ENCODE assay signal across 23 cellular contexts in genomic region chr3:38588276-38588971, GRCh38.
DNase-seq lines count a peak whose midpoint lies in the region; ATAC-seq, FAIRE-seq and TF ChIP-seq lines count a peak whose summit lies in the region.
"Had no signal": no experiment of that assay in that cellular context is flagged by ENCODE, and none has a peak within 500 bp of the region (broad histone marks: within the 10 kb centered on the region; RNA-seq: fewer than 3 reads in every experiment).

No MANE protein-coding gene starts in this region.

- H3K27me3 Mint-ChIP-seq in Calu3 (ENCODE audit: unreplicated experiment) = peaks cover 61% of the 10 kb centered on the region
- H3K27me3 Mint-ChIP-seq: activated naive CD8-positive, alpha-beta T cell treated with anti-CD3 and anti-CD28 coated beads for 36 hours had no signal

- no peaks in the 10 kb centered on the region for H3K27me3 ChIP-seq in right lobe of liver
- peaks cover 1 to 3% of the 10 kb centered on the region in 2 experiments; a peak in 2 of 5 replicates for H3K27me3 ChIP-seq in HepG2 (ENCODE audit: control insufficient read depth in 1 of 2, insufficient read depth in 2 of 2, low read length in 2 of 2)
- H3K27me3 ChIP-seq in left ventricle myocardium inferior (ENCODE audit: low read depth) = no peaks in the 10 kb centered on the region
- no peaks in the 10 kb centered on the region for H3K27me3 ChIP-seq in osteoblast (ENCODE audit: insufficient read depth, low read length)

- H3K27ac ChIP-seq in right lobe of liver (no peak overlapping the region), HepG2 (ENCODE audit: extremely low read length, insufficient read depth, low read length) (no peak overlapping the region), left ventricle myocardium inferior (replicated peaks) (peak overlapping the region; percentile 68), osteoblast (ENCODE audit: low read depth, low read length) (no peak overlapping the region)

- no peak for TF ChIP-seq CTCF in right lobe of liver (IDR thresholded peaks at IDR 0.05)
- no peak for TF ChIP-seq CTCF in HepG2 (CRISPR knock-in tag; IDR thresholded peaks at IDR 0.05)
- TF ChIP-seq CTCF in left ventricle myocardium inferior (IDR thresholded peaks at IDR 0.05; ENCODE audit: borderline replicate concordance) = no peak
- TF ChIP-seq CTCF in osteoblast (IDR thresholded peaks at IDR 0.05; ENCODE audit: extremely low read depth, low read depth, low read length) = no peak
- no peak for TF ChIP-seq CTCF in Calu3 (IDR thresholded peaks at IDR 0.05; ENCODE audit: unreplicated experiment)

- peak in 1 of 3 donors; percentile 30 for DNase-seq in right lobe of liver
- no peak for DNase-seq in HepG2 (ENCODE audit: low spot score)
- DNase-seq in left ventricle myocardium inferior = peak; percentile 65
- peak; percentile 43 for DNase-seq in osteoblast (ENCODE audit: insufficient read length, low spot score, missing footprints)
- no peak for DNase-seq in Calu3
- DNase-seq in NCI-H345 (lab: John Stamatoyannopoulos, UW) = no peak
- no peak for DNase-seq in AG20443 (ENCODE audit: low spot score)
- DNase-seq: activated CD4-positive, alpha-beta T cell treated with anti-CD3 and anti-CD28 coated beads for 4 hours; activated naive CD8-positive, alpha-beta T cell treated with anti-CD3 and anti-CD28 coated beads for 36 hours; activated T-cell treated with anti-CD3 and anti-CD28 coated beads, Interleukin-2, amount 50 U/mL, for 1 hour; DND-41; GOT3; NCI-H146; NCI-H82; SK-N-SH; stimulated activated CD4-positive, alpha-beta T cell treated with anti-CD3 and anti-CD28 coated beads, Interleukin-15, amount 100 ng/mL, for 24 hours; stimulated activated naive B cell treated with anti-CD40 and anti-IgM and Interleukin-4, amounts not matched to agents 10 μg/mL and 1 μg/mL and 100 μg/mL, for 72 hours; T1000; trophoblast cell had no signal

- POLR2A ChIA-PET in HepG2 (lab: Yijun Ruan, JAX) = no interaction called here

- H3K9me3 ChIP-seq in right lobe of liver (no peaks in the 10 kb centered on the region), HepG2 (ENCODE audit: low read length) (no peaks in the 10 kb centered on the region), left ventricle myocardium inferior (replicated peaks) (no peaks in the 10 kb centered on the region), osteoblast (ENCODE audit: low read depth, low read length) (no peaks in the 10 kb centered on the region)
- H3K9me3 ChIP-seq: SK-N-SH had no signal

- no peaks in the 10 kb centered on the region for H3K4me1 Mint-ChIP-seq in Calu3 (ENCODE audit: low read depth, unreplicated experiment)
- H3K4me1 Mint-ChIP-seq: activated naive CD8-positive, alpha-beta T cell treated with anti-CD3 and anti-CD28 coated beads for 36 hours; naive thymus-derived CD8-positive, alpha-beta T cell; stimulated activated naive B cell treated with anti-CD40 and anti-IgM and Interleukin-4, amounts not matched to agents 10 μg/mL and 1 μg/mL and 100 μg/mL, for 72 hours had no signal

- no peaks in the 10 kb centered on the region for H3K36me3 Mint-ChIP-seq in Calu3 (ENCODE audit: insufficient read depth, unreplicated experiment)
- H3K36me3 Mint-ChIP-seq: activated naive CD8-positive, alpha-beta T cell treated with anti-CD3 and anti-CD28 coated beads for 36 hours; CD8-positive, alpha-beta T cell; naive thymus-derived CD8-positive, alpha-beta T cell; stimulated activated naive B cell treated with anti-CD40 and anti-IgM and Interleukin-4, amounts not matched to agents 10 μg/mL and 1 μg/mL and 100 μg/mL, for 72 hours had no signal

- no peak for TF ChIP-seq POLR2A in right lobe of liver (IDR thresholded peaks at IDR 0.05)
- no peak for TF ChIP-seq POLR2A in HepG2 (IDR thresholded peaks at IDR 0.05; ENCODE audit: insufficient read depth in 1 of 2, low read depth in 2 of 2, low read length in 2 of 2)

- no TSS peak for BruUV-seq in HepG2 (replicated peaks; lab: Mats Ljungman, UMichigan)
- BruUV-seq in Calu3 (replicated peaks; lab: Mats Ljungman, UMichigan) = no TSS peak

- H3K79me2 ChIP-seq in HepG2 (ENCODE audit: insufficient read depth, low read length) = no peaks in the 10 kb centered on the region
- H3K79me2 ChIP-seq in osteoblast (ENCODE audit: insufficient read depth, low read length) = no peaks in the 10 kb centered on the region

- no peak overlapping the region for H3K4me3 ChIP-seq in right lobe of liver
- H3K4me3 ChIP-seq in HepG2 (replicated peaks in 1 of 3; ENCODE audit: insufficient read depth in 1 of 3, low read depth in 2 of 3, low read length in 3 of 3) = no peak overlapping the region
- H3K4me3 ChIP-seq in left ventricle myocardium inferior = no peak overlapping the region
- H3K4me3 ChIP-seq in osteoblast (ENCODE audit: insufficient read depth, low read length) = no peak overlapping the region

- H3K9ac ChIP-seq in HepG2 (ENCODE audit: insufficient read depth, low read depth, low read length) = no peak overlapping the region
- H3K9ac ChIP-seq: SK-N-SH had no signal

- H3K36me3 ChIP-seq in right lobe of liver (no peaks in the 10 kb centered on the region), HepG2 (replicated peaks in 1 of 2; ENCODE audit: control insufficient read depth in 1 of 2, insufficient read depth in 2 of 2, low read length in 2 of 2) (no peaks in the 10 kb centered on the region), left ventricle myocardium inferior (peaks cover 26% of the 10 kb centered on the region), osteoblast (ENCODE audit: insufficient read depth, low read length) (no peaks in the 10 kb centered on the region)

- ATAC-seq in right lobe of liver = peak in 3 of 4 donors; percentile 12 to 28 (median 27)
- ATAC-seq in HepG2 = no peak
- no peak for ATAC-seq in HG02678 (IDR thresholded peaks at IDR 0.05; ENCODE audit: unreplicated experiment)
- ATAC-seq: CD8-positive, alpha-beta T cell; naive thymus-derived CD8-positive, alpha-beta T cell had no signal

- H3K27ac Mint-ChIP-seq in Calu3 (ENCODE audit: unreplicated experiment) = no peak overlapping the region
- H3K27ac Mint-ChIP-seq: activated naive CD8-positive, alpha-beta T cell treated with anti-CD3 and anti-CD28 coated beads for 36 hours; CD8-positive, alpha-beta T cell; progenitor cell of endocrine pancreas; stimulated activated naive B cell treated with anti-CD40 and anti-IgM and Interleukin-4, amounts not matched to agents 10 μg/mL and 1 μg/mL and 100 μg/mL, for 72 hours had no signal

- H3K9me3 Mint-ChIP-seq in Calu3 (ENCODE audit: low read depth, unreplicated experiment) = no peaks in the 10 kb centered on the region
- H3K9me3 Mint-ChIP-seq: activated naive CD8-positive, alpha-beta T cell treated with anti-CD3 and anti-CD28 coated beads for 36 hours; CD8-positive, alpha-beta T cell; naive thymus-derived CD8-positive, alpha-beta T cell; stimulated activated naive B cell treated with anti-CD40 and anti-IgM and Interleukin-4, amounts not matched to agents 10 μg/mL and 1 μg/mL and 100 μg/mL, for 72 hours had no signal

- H4K20me1 ChIP-seq in HepG2 (ENCODE audit: insufficient read depth, low read length) (no peaks in the 10 kb centered on the region), osteoblast (ENCODE audit: insufficient read depth, low read length) (no peaks in the 10 kb centered on the region)

- no peak overlapping the region for H3K4me2 ChIP-seq in HepG2 (ENCODE audit: low read depth, low read length)
- no peak overlapping the region for H3K4me2 ChIP-seq in osteoblast (ENCODE audit: insufficient read depth, low read length)
- H3K4me2 ChIP-seq: SK-N-SH had no signal

- no peak for TF ChIP-seq EP300 in HepG2 (IDR thresholded peaks at IDR 0.05; ENCODE audit: low read depth in 2 of 2, low read length in 2 of 2)
- no peak for TF ChIP-seq EP300 in HepG2 (CRISPR knock-in tag; IDR thresholded peaks at IDR 0.05; ENCODE audit: borderline replicate concordance)

- in situ Hi-C loops in HepG2 (cut with HindIII; ENCODE audit: extremely low pct_ligation_motif_present, low pct_unique_long_range_greater_than_20kb) = no loop called here

- TF ChIP-seq RAD21 in HepG2 (CRISPR knock-in tag; IDR thresholded peaks at IDR 0.05) = no peak

- H2AFZ ChIP-seq in HepG2 (ENCODE audit: low read length) (no peak overlapping the region), osteoblast (ENCODE audit: low read length) (no peak overlapping the region)

- 23% methylated on average over 5 of the region's 11 CpGs for WGBS in right lobe of liver (ENCODE audit: insufficient coverage, low coverage, low lambda C conversion rate, missing lambda C conversion rate)
- WGBS in HepG2 (ENCODE audit: low lambda C conversion rate) = 8% methylated on average over 6 of the region's 11 CpGs

- no peak for FAIRE-seq in HepG2 (lab: Jason Lieb, UNC)

- intact Hi-C loops in right lobe of liver (cut with DNase I) = no loop called here
- intact Hi-C loops in HepG2 (cut with micrococcal nuclease; ENCODE audit: unreplicated experiment) = no loop called here
- intact Hi-C loops in left ventricle myocardium inferior (cut with micrococcal nuclease) = no loop called here
- intact Hi-C loops in Calu3 (cut with micrococcal nuclease; ENCODE audit: unreplicated experiment) = no loop called here

- H3K4me3 Mint-ChIP-seq in Calu3 (ENCODE audit: low read depth, unreplicated experiment) = no peak overlapping the region
- H3K4me3 Mint-ChIP-seq: activated naive CD8-positive, alpha-beta T cell treated with anti-CD3 and anti-CD28 coated beads for 36 hours; CD8-positive, alpha-beta T cell; naive thymus-derived CD8-positive, alpha-beta T cell; stimulated activated naive B cell treated with anti-CD40 and anti-IgM and Interleukin-4, amounts not matched to agents 10 μg/mL and 1 μg/mL and 100 μg/mL, for 72 hours had no signal

- CTCF ChIA-PET in HepG2 (lab: Yijun Ruan, JAX; ENCODE audit: low intra/inter-chr PET ratio, low total read pairs) = no interaction called here
- CTCF ChIA-PET in Calu3 (lab: Charles Lee) = no interaction called here

- H3K4me1 ChIP-seq in right lobe of liver = no peaks in the 10 kb centered on the region
- no peaks in the 10 kb centered on the region for H3K4me1 ChIP-seq in HepG2 (ENCODE audit: insufficient read depth, low read length)
- peaks cover 49% of the 10 kb centered on the region for H3K4me1 ChIP-seq in left ventricle myocardium inferior
- H3K4me1 ChIP-seq in osteoblast (ENCODE audit: insufficient read depth, low read length) = no peaks in the 10 kb centered on the region

TF ChIP-seq in HepG2, 621 proteins besides CTCF, POLR2A, EP300 and RAD21 (continues in another document):
- TF ChIP-seq ZBTB38 (CRISPR knock-in tag; IDR thresholded peaks at IDR 0.05) (no peak), ZNF570 (CRISPR knock-in tag; IDR thresholded peaks at IDR 0.05; ENCODE audit: borderline replicate concordance) (no peak), FOXK2 (IDR thresholded peaks at IDR 0.05) (no peak)

Comparison
In these comparisons a context has a peak if more than half of its experiments do, and no peak if none do; other contexts are left out.
1. ATAC-seq: peak in right lobe of liver (3 of 4); none in HepG2 (single experiment) and HG02678 (single experiment).
2. DNase-seq: peak in left ventricle myocardium inferior (single experiment) and osteoblast (single experiment); none in HepG2 (single experiment), Calu3 (single experiment), NCI-H345 (single experiment) and AG20443 (single experiment).